Comparison of ENCODE assay signal across 7 cellular contexts in genomic region chr4:102819100-102819499, GRCh38. TPM values are rescaled to one million over a fixed set of nuclear protein-coding genes. Genes with fewer than 3 reads are reported as not detected.
A peak's percentile ranks its signal among the peaks of the same experiment; 100 is the strongest.
DNase-seq lines count a peak whose midpoint lies in the region; ATAC-seq and TF ChIP-seq lines count a peak whose summit lies in the region.
"Not testable (repeated sequence)": the region's sequence is repeated elsewhere in the genome, so short reads cannot be mapped to it uniquely, and the experiment has no call there.

No MANE protein-coding gene starts in this region.

- H3K9me2 ChIP-seq in GM23248 (ENCODE audit: insufficient read depth): not testable (repeated sequence)

- not testable (repeated sequence) for TF ChIP-seq CTCF in WTC11 (IDR thresholded peaks at IDR 0.05); brain microvascular endothelial cell (IDR thresholded peaks at IDR 0.05; ENCODE audit: low read depth, low read length, missing control alignments); esophagus muscularis mucosa (IDR thresholded peaks at IDR 0.05)

- not testable (repeated sequence) for H2BK15ac ChIP-seq in mesenchymal stem cell (ENCODE audit: low read depth, poor library complexity, severe bottlenecking)

- not testable (repeated sequence) for H2BK5ac ChIP-seq in mesenchymal stem cell (ENCODE audit: low read depth, low read length, poor library complexity, severe bottlenecking)

- POLR2A ChIA-PET in WTC11 (lab: Charles Lee): interaction anchor here (0.6 to 3.7 kb wide), 3 partner anchors 9 to 33 kb away, joined by 3 to 18 read pairs (median 4); partner anchors contain the start of gene UBE2D3

- 91 to 93% methylated on average over 10 of the region's 10 CpGs for WGBS in GM23248 (ENCODE audit: low coverage in 1 of 2, low lambda C conversion rate in 2 of 2, missing lambda C conversion rate in 2 of 2), 2 experiments
- WGBS in esophagus muscularis mucosa: 86% methylated on average over 10 of the region's 10 CpGs
- WGBS in mesenchymal stem cell: 95% methylated on average over 7 of the region's 10 CpGs

- H3K27ac ChIP-seq in GM23248 (peak overlapping the region; percentile 74), brain microvascular endothelial cell (peak overlapping the region; percentile 72), esophagus muscularis mucosa (replicated peaks in 1 of 4) (peak overlapping the region; percentile 7 to 52 (median 31))
- not testable (repeated sequence) for H3K27ac ChIP-seq in mesenchymal stem cell (ENCODE audit: low read length, poor library complexity, severe bottlenecking)

- not testable (repeated sequence) for ATAC-seq in WTC11

- peaks cover 19% of the 10 kb centered on the region for H3K36me3 Mint-ChIP-seq in WTC11
- H3K36me3 Mint-ChIP-seq in activated naive CD4-positive, alpha-beta T cell treated with anti-CD3 and anti-CD28 coated beads for 36 hours (ENCODE audit: low read depth): peaks cover 67% of the 10 kb centered on the region

- H4K8ac ChIP-seq in mesenchymal stem cell (ENCODE audit: low read length): not testable (repeated sequence)

- H3K27me3 ChIP-seq in GM23248 (replicated peaks; ENCODE audit: insufficient read depth); brain microvascular endothelial cell (replicated peaks); esophagus muscularis mucosa; mesenchymal stem cell (ENCODE audit: control insufficient read depth in 1 of 2, insufficient read depth in 1 of 2, low read length in 2 of 2); skeletal muscle satellite cell (ENCODE audit: control insufficient read depth, insufficient read depth, low read length): not testable (repeated sequence)

- H3K27ac Mint-ChIP-seq in WTC11: peak overlapping the region; percentile 83; the same call in 1 of the 2 replicates
- H3K27ac Mint-ChIP-seq in activated naive CD4-positive, alpha-beta T cell treated with anti-CD3 and anti-CD28 coated beads for 36 hours: peak overlapping the region; percentile 91

- not testable (repeated sequence) for H3K9ac ChIP-seq in GM23248; skeletal muscle satellite cell (ENCODE audit: low read depth, low read length)
- peak overlapping the region; percentile 99 for H3K9ac ChIP-seq in mesenchymal stem cell (ENCODE audit: low read length)

- H2BK120ac ChIP-seq in mesenchymal stem cell (ENCODE audit: low read depth, low read length): not testable (repeated sequence)

- not testable (repeated sequence) for H2BK12ac ChIP-seq in mesenchymal stem cell (ENCODE audit: low read length in 2 of 2)

- H3K14ac ChIP-seq in mesenchymal stem cell (ENCODE audit: low read length in 2 of 2): not testable (repeated sequence)

- H3K4me3 Mint-ChIP-seq in WTC11: peak overlapping the region; percentile 38; the same call in 1 of the 2 replicates
- peak overlapping the region; percentile 66 for H3K4me3 Mint-ChIP-seq in activated naive CD4-positive, alpha-beta T cell treated with anti-CD3 and anti-CD28 coated beads for 36 hours

- H2AK5ac ChIP-seq in mesenchymal stem cell (ENCODE audit: low read length, severe bottlenecking): not testable (repeated sequence)

- not testable (repeated sequence) for H4K91ac ChIP-seq in mesenchymal stem cell (ENCODE audit: low read length)

- not testable (repeated sequence) for TF ChIP-seq POLR2A in esophagus muscularis mucosa (IDR thresholded peaks at IDR 0.05; ENCODE audit: low read depth)

- CTCF ChIA-PET in WTC11 (lab: Charles Lee): interaction anchor here (1.2 kb wide), 1 partner anchor 9 kb away, joined by 4 read pairs; no protein-coding TSS in a partner anchor
- CTCF ChIA-PET in activated naive CD4-positive, alpha-beta T cell treated with anti-CD3 and anti-CD28 coated beads for 36 hours (lab: Charles Lee): interaction anchor here (0.6 to 0.7 kb wide), 2 partner anchors 198 to 1401 kb away, joined by 3 read pairs; no protein-coding TSS in a partner anchor

- not testable (repeated sequence) for DNase-seq in GM23248; WTC11 (ENCODE audit: low spot score); activated naive CD4-positive, alpha-beta T cell treated with anti-CD3 and anti-CD28 coated beads for 36 hours; brain microvascular endothelial cell; esophagus muscularis mucosa (ENCODE audit: extremely low spot score); mesenchymal stem cell

- H2AFZ ChIP-seq in GM23248; mesenchymal stem cell (ENCODE audit: low read depth, low read length): not testable (repeated sequence)

- intact Hi-C loops in activated naive CD4-positive, alpha-beta T cell treated with anti-CD3 and anti-CD28 coated beads for 36 hours (cut with micrococcal nuclease): loop anchor here (1.0 kb wide), 1 partner anchor 8 kb away; the partner anchor contains the start of gene UBE2D3
- intact Hi-C loops in esophagus muscularis mucosa (cut with DNase I): not testable (repeated sequence)

- not testable (repeated sequence) for H3K4ac ChIP-seq in mesenchymal stem cell (ENCODE audit: low read depth in 1 of 2, low read length in 2 of 2)

- not testable (repeated sequence) for H3K23ac ChIP-seq in mesenchymal stem cell (ENCODE audit: low read length in 2 of 2)

- H3K79me2 ChIP-seq in GM23248 (ENCODE audit: insufficient read depth): peaks cover 100% of the 10 kb centered on the region

- H3K4me2 ChIP-seq in GM23248 (ENCODE audit: unreplicated experiment) (peak overlapping the region; percentile 91), skeletal muscle satellite cell (ENCODE audit: low read length) (peak overlapping the region; percentile 60)
- H3K4me2 ChIP-seq in mesenchymal stem cell (ENCODE audit: low read length, poor library complexity, severe bottlenecking): not testable (repeated sequence)

- peaks cover 66% of the 10 kb centered on the region for H4K20me1 ChIP-seq in GM23248 (ENCODE audit: insufficient read depth)

- H3K4me1 ChIP-seq in GM23248 (ENCODE audit: insufficient read depth) (peaks cover 90% of the 10 kb centered on the region), esophagus muscularis mucosa (peaks cover 93 to 100% (median 97%) of the 10 kb centered on the region in 4 donors), skeletal muscle satellite cell (ENCODE audit: control insufficient read depth, insufficient read depth, low read length) (peaks cover 85% of the 10 kb centered on the region)
- H3K4me1 ChIP-seq in mesenchymal stem cell (ENCODE audit: control insufficient read depth, insufficient read depth, low read depth, low read length): not testable (repeated sequence)

- H3K9me3 ChIP-seq in GM23248 (ENCODE audit: low read depth); esophagus muscularis mucosa; mesenchymal stem cell (ENCODE audit: control insufficient read depth, low read length); skeletal muscle satellite cell (replicated peaks; ENCODE audit: low read length): not testable (repeated sequence)

- peaks cover 12% of the 10 kb centered on the region; the same call in 1 of the 2 replicates for H3K36me3 ChIP-seq in GM23248 (ENCODE audit: low read depth)
- not testable (repeated sequence) for H3K36me3 ChIP-seq in brain microvascular endothelial cell (replicated peaks); esophagus muscularis mucosa
- peaks cover 0 to 26% of the 10 kb centered on the region in 2 experiments for H3K36me3 ChIP-seq in mesenchymal stem cell (ENCODE audit: control insufficient read depth in 1 of 2, insufficient read depth in 2 of 2, low read depth in 1 of 2, low read length in 2 of 2)
- H3K36me3 ChIP-seq in skeletal muscle satellite cell (ENCODE audit: insufficient read depth, low read length): peaks cover 35% of the 10 kb centered on the region

- H3K4me1 Mint-ChIP-seq in WTC11: peaks cover 81% of the 10 kb centered on the region
- H3K4me1 Mint-ChIP-seq in activated naive CD4-positive, alpha-beta T cell treated with anti-CD3 and anti-CD28 coated beads for 36 hours (ENCODE audit: low read depth): peaks cover 83% of the 10 kb centered on the region

- H3K79me1 ChIP-seq in mesenchymal stem cell (replicated peaks; ENCODE audit: low read length, poor library complexity, severe bottlenecking): not testable (repeated sequence)

- H3F3A ChIP-seq in GM23248 (ENCODE audit: insufficient read depth): peaks cover 78% of the 10 kb centered on the region

- in situ Hi-C loops in GM23248 (cut with MboI): not testable (repeated sequence)
- in situ Hi-C loops in brain microvascular endothelial cell (cut with HindIII; ENCODE audit: low pct_ligation_motif_present, low sequenced_read_pairs): loop anchor here (25.0 kb wide), 1 partner anchor 193 kb away; the partner anchor contains the start of gene SLC9B1

- H3K4me3 ChIP-seq in GM23248: peak overlapping the region; percentile 42; the same call in 1 of the 2 replicates
- not testable (repeated sequence) for H3K4me3 ChIP-seq in brain microvascular endothelial cell (ENCODE audit: low read depth, low read length); mesenchymal stem cell (ENCODE audit: insufficient read depth in 1 of 2, low read depth in 1 of 2, low read length in 2 of 2)
- H3K4me3 ChIP-seq in esophagus muscularis mucosa: peak overlapping the region in 2 of 4 donors; percentile 0 to 12
- H3K4me3 ChIP-seq in skeletal muscle satellite cell (ENCODE audit: low read length): peak overlapping the region; percentile 40

- TF ChIP-seq EP300 in esophagus muscularis mucosa (IDR thresholded peaks at IDR 0.05): not testable (repeated sequence)

- not testable (repeated sequence) for H3K18ac ChIP-seq in mesenchymal stem cell (ENCODE audit: low read depth in 1 of 2, low read length in 2 of 2)

- H3K9me3 Mint-ChIP-seq in WTC11; activated naive CD4-positive, alpha-beta T cell treated with anti-CD3 and anti-CD28 coated beads for 36 hours: not testable (repeated sequence)

- H3K27me3 Mint-ChIP-seq in WTC11 (ENCODE audit: low read depth); activated naive CD4-positive, alpha-beta T cell treated with anti-CD3 and anti-CD28 coated beads for 36 hours (ENCODE audit: low read depth): not testable (repeated sequence)

RNA-seq across cellular contexts. Expression of gene UBE2D3, which starts 8.3 kb away (rescaled TPM):
- total RNA-seq in GM23248 (2014; rRNA removed; shearing (Covaris generic)): 326 and 379 TPM in 2 replicates
- polyA plus RNA-seq in GM23248 (2016; fragmentation: Nextera tagmentation; extraction: Ambion mirVana): 305 and 317 TPM in 2 replicates
- 326 to 351 TPM (median 334 TPM) in 3 replicates for total RNA-seq in WTC11 (2021)
- 100 to 1,000 TPM; 447 to 450 TPM for total RNA-seq in activated naive CD4-positive, alpha-beta T cell treated with anti-CD3 and anti-CD28 coated beads for 36 hours
- 100 to 1,000 TPM; 332 to 438 (median 394) TPM for total RNA-seq in esophagus muscularis mucosa
- polyA plus RNA-seq in mesenchymal stem cell (2013, experiment 1 of 2): 603 TPM
- polyA plus RNA-seq in mesenchymal stem cell (2013, experiment 2 of 2): 627 TPM
- 323 and 356 TPM in 2 replicates for total RNA-seq in skeletal muscle satellite cell (2012; rRNA removed)

RNA-seq across cellular contexts. Expression of gene CISD2, which starts 49.7 kb away (rescaled TPM):
- 26.7 and 40.3 TPM in 2 replicates for total RNA-seq in GM23248 (2014; rRNA removed; shearing (Covaris generic))
- 67.7 and 69.7 TPM in 2 replicates for polyA plus RNA-seq in GM23248 (2016; fragmentation: Nextera tagmentation; extraction: Ambion mirVana)
- total RNA-seq in WTC11 (2021) (30.0 to 36.6 TPM (median 36.2 TPM) in 3 replicates), esophagus muscularis mucosa (10 to 100 TPM in 2 of 4 donors, 1 to 10 TPM in 2; 6.6 to 13.3 (median 10.3) TPM)
- 10 to 100 TPM; 25.1 to 25.7 TPM for total RNA-seq in activated naive CD4-positive, alpha-beta T cell treated with anti-CD3 and anti-CD28 coated beads for 36 hours
- polyA plus RNA-seq in mesenchymal stem cell (2013, experiment 1 of 2): 39.9 TPM
- polyA plus RNA-seq in mesenchymal stem cell (2013, experiment 2 of 2): 43.0 TPM
- 36.0 and 37.4 TPM in 2 replicates for total RNA-seq in skeletal muscle satellite cell (2012; rRNA removed)

RNA-seq across cellular contexts. Expression of gene MANBA, which starts 58.3 kb away (rescaled TPM):
- total RNA-seq in GM23248 (2014; rRNA removed; shearing (Covaris generic)): 20.5 and 23.4 TPM in 2 replicates
- 16.2 and 16.6 TPM in 2 replicates for polyA plus RNA-seq in GM23248 (2016; fragmentation: Nextera tagmentation; extraction: Ambion mirVana)
- total RNA-seq in WTC11 (2021): 35.1 to 37.6 TPM (median 37.5 TPM) in 3 replicates
- 10 to 100 TPM in 1 of 2 experiments, 1 to 10 TPM in 1; 9.8 to 11.0 TPM for total RNA-seq in activated naive CD4-positive, alpha-beta T cell treated with anti-CD3 and anti-CD28 coated beads for 36 hours
- 10 to 100 TPM; 22.1 to 24.9 (median 24.5) TPM for total RNA-seq in esophagus muscularis mucosa
- 68.5 TPM for polyA plus RNA-seq in mesenchymal stem cell (2013, experiment 1 of 2)
- polyA plus RNA-seq in mesenchymal stem cell (2013, experiment 2 of 2): 66.9 TPM
- total RNA-seq in skeletal muscle satellite cell (2012; rRNA removed): 18.0 and 18.8 TPM in 2 replicates
